Comparison of ENCODE assay signal across 12 cellular contexts in the genomic region with DNA sequence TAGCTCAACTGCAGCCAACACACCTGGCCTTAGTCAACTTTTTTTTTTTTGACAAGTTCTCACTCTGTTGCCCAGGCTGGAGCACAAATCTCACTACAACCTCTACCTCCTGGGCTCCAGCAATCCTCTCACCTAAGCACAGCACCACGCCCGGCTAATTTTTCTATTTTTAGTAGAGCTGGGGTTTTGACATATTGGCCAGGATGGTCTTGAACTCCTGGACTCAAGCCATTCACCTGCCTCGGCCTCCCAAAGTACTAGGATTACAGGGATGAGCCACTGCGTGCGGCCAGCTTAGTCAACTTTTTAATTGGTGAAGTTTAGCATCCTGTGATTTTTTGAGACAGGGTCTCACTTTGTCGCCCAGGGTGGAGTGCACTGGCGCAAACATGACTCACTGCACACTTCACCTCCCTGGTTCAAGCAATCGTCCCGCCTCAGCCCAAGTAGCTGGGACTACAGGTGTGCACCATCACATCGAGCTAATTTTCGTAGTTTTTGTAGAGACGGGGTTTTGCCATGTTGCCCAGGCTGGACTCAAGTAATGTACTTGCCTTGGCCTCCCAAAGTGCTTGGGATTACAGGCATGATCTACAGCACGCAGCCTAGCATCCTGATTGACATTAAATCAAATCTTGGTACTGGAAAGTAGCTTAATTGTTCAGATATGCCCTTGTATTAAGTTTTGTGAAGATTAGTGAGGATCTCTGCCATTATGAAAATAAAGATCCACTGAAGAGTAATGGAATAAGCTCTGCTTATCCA. TPM values are rescaled to one million over a fixed set of nuclear protein-coding genes. Genes with fewer than 3 reads are reported as not detected.
DNase-seq lines count a peak whose midpoint lies in the region; ATAC-seq and TF ChIP-seq lines count a peak whose summit lies in the region.
"Had no signal": no experiment of that assay in that cellular context is flagged by ENCODE, and none has a peak within 500 bp of the region (broad histone marks: within the 10 kb centered on the region; RNA-seq: fewer than 3 reads in every experiment).

No MANE protein-coding gene starts in this region.

- no peak overlapping the region for H3K4me3 ChIP-seq in GM23338
- H3K4me3 ChIP-seq: GM23248, SJSA1, transverse colon had no signal

- ATAC-seq in activated CD4-positive, alpha-beta T cell treated with anti-CD3 and anti-CD28 coated beads for 36 hours, result peak; percentile 23
- ATAC-seq in GM23338 (peak; percentile 60), T-helper 17 cell (peak; percentile 36), left colon (peak; percentile 24)

- DNase-seq in activated CD4-positive, alpha-beta T cell treated with anti-CD3 and anti-CD28 coated beads for 36 hours, result no peak
- DNase-seq in activated CD4-positive, alpha-beta T cell treated with anti-CD3 and anti-CD28 coated beads, Interleukin-2, amount 50 U/mL, for 4 hours, result no peak
- DNase-seq in GM23338 (ENCODE audit: low spot score) (peak; percentile 34), T-helper 17 cell (no peak), left colon (no peak), NCI-H510A treated with DMSO at 0.1 percent for 48 hours (lab: John Stamatoyannopoulos, UW) (no peak), osteocyte (ENCODE audit: extremely low spot score, unreplicated experiment) (no peak), SKM-1 treated with dmso at 0.1 percent for 144 hours (lab: John Stamatoyannopoulos, UW; ENCODE audit: unreplicated experiment) (no peak)
- DNase-seq: GM23248, transverse colon had no signal

- no peaks in the 10 kb centered on the region for H3K9me3 ChIP-seq in T-helper 17 cell (ENCODE audit: control insufficient read depth, low read length, poor library complexity, severe bottlenecking)
- H3K9me3 ChIP-seq: SJSA1, transverse colon had no signal

- no peak overlapping the region for H3K4me3 Mint-ChIP-seq in activated CD4-positive, alpha-beta T cell treated with anti-CD3 and anti-CD28 coated beads for 36 hours
- H3K4me3 Mint-ChIP-seq in GM23338 (no peak overlapping the region), T-helper 17 cell (no peak overlapping the region), osteocyte (ENCODE audit: unreplicated experiment) (no peak overlapping the region)
- H3K4me3 Mint-ChIP-seq: dendritic cell treated with granulocyte-macrophage colony-stimulating factor and Interleukin-4, amounts not matched to agents 40 ng/mL and 50 ng/mL, for 4 days had no signal

- no peak overlapping the region for H2AFZ ChIP-seq in GM23338
- H2AFZ ChIP-seq: GM23248 had no signal

- no peak overlapping the region for H3K27ac Mint-ChIP-seq in activated CD4-positive, alpha-beta T cell treated with anti-CD3 and anti-CD28 coated beads for 36 hours
- H3K27ac Mint-ChIP-seq in GM23338 (no peak overlapping the region; the same call in 1 of the 2 replicates), T-helper 17 cell (no peak overlapping the region), osteocyte (ENCODE audit: unreplicated experiment) (no peak overlapping the region)
- H3K27ac Mint-ChIP-seq: dendritic cell treated with granulocyte-macrophage colony-stimulating factor and Interleukin-4, amounts not matched to agents 40 ng/mL and 50 ng/mL, for 4 days had no signal

- peaks cover 26% of the 10 kb centered on the region for H4K20me1 ChIP-seq in GM23338 (replicated peaks; ENCODE audit: insufficient read depth)

- POLR2A ChIA-PET in activated CD4-positive, alpha-beta T cell treated with anti-CD3 and anti-CD28 coated beads for 36 hours (lab: Charles Lee), result interaction anchor here (0.6 to 1.3 kb wide), 4 partner anchors 31 to 52 kb away, joined by 3 to 5 read pairs (median 4); a partner anchor contains a TSS

- no peaks in the 10 kb centered on the region for H3K27me3 ChIP-seq in GM23338 (ENCODE audit: insufficient read depth)
- H3K27me3 ChIP-seq: SJSA1, transverse colon had no signal

- H3K36me3 Mint-ChIP-seq in activated CD4-positive, alpha-beta T cell treated with anti-CD3 and anti-CD28 coated beads for 36 hours (ENCODE audit: low read depth), result peaks cover 48% of the 10 kb centered on the region
- H3K36me3 Mint-ChIP-seq in GM23338 (ENCODE audit: low read depth) (peaks cover 43% of the 10 kb centered on the region), T-helper 17 cell (ENCODE audit: low read depth) (peaks cover 9% of the 10 kb centered on the region), osteocyte (ENCODE audit: unreplicated experiment) (peaks cover 47% of the 10 kb centered on the region)

- intact Hi-C loops in activated CD4-positive, alpha-beta T cell treated with anti-CD3 and anti-CD28 coated beads for 36 hours (cut with DNase I, micrococcal nuclease), result no loop called here
- intact Hi-C loops in left colon (cut with DNase I, micrococcal nuclease), result loop anchor here (10.0 kb wide), 1 partner anchor 47 kb away; a partner anchor contains a TSS

- peaks cover 7% of the 10 kb centered on the region for H3K4me1 ChIP-seq in GM23338 (ENCODE audit: insufficient read depth)

- no peaks in the 10 kb centered on the region for H3K9me2 ChIP-seq in GM23338 (ENCODE audit: insufficient read depth)

- TF ChIP-seq CTCF in GM23338 (conservative IDR thresholded peaks at IDR 0.05; ENCODE audit: low read depth in 2 of 2) (no peak), osteocyte (IDR thresholded peaks at IDR 0.05) (no peak)

- 0 out of 2 replicates have a peak overlapping the region, but pooled peaks have one; percentile 20 for H3K27ac ChIP-seq in GM23338 (ENCODE audit: low read depth)
- H3K27ac ChIP-seq: GM23248, SJSA1, transverse colon had no signal

- peaks cover 33% of the 10 kb centered on the region for H3K36me3 ChIP-seq in GM23338 (ENCODE audit: insufficient read depth)

- no peak overlapping the region for H3K4me2 ChIP-seq in GM23338

- peaks cover 5% of the 10 kb centered on the region for H3K27me3 Mint-ChIP-seq in activated CD4-positive, alpha-beta T cell treated with anti-CD3 and anti-CD28 coated beads for 36 hours
- peaks cover 11% of the 10 kb centered on the region for H3K27me3 Mint-ChIP-seq in GM23338 (ENCODE audit: insufficient read depth, low read depth, poor library complexity)
- H3K27me3 Mint-ChIP-seq in T-helper 17 cell, result no peaks in the 10 kb centered on the region
- no peaks in the 10 kb centered on the region for H3K27me3 Mint-ChIP-seq in osteocyte (ENCODE audit: unreplicated experiment)

- H3K4me1 Mint-ChIP-seq in activated CD4-positive, alpha-beta T cell treated with anti-CD3 and anti-CD28 coated beads for 36 hours, result peaks cover 31% of the 10 kb centered on the region
- H3K4me1 Mint-ChIP-seq in GM23338, result peaks cover 9% of the 10 kb centered on the region
- peaks cover 19% of the 10 kb centered on the region for H3K4me1 Mint-ChIP-seq in T-helper 17 cell
- H3K4me1 Mint-ChIP-seq in osteocyte (ENCODE audit: unreplicated experiment), result peaks cover 23% of the 10 kb centered on the region

- peaks cover 22% of the 10 kb centered on the region for H3K79me2 ChIP-seq in GM23338 (replicated peaks; ENCODE audit: insufficient read depth)

- H3K9me3 Mint-ChIP-seq in activated CD4-positive, alpha-beta T cell treated with anti-CD3 and anti-CD28 coated beads for 36 hours (ENCODE audit: low read depth), result no peaks in the 10 kb centered on the region
- H3K9me3 Mint-ChIP-seq in GM23338, result no peaks in the 10 kb centered on the region
- no peaks in the 10 kb centered on the region for H3K9me3 Mint-ChIP-seq in osteocyte (ENCODE audit: unreplicated experiment)
- H3K9me3 Mint-ChIP-seq: dendritic cell treated with granulocyte-macrophage colony-stimulating factor and Interleukin-4, amounts not matched to agents 40 ng/mL and 50 ng/mL, for 4 days had no signal

- CTCF ChIA-PET in activated CD4-positive, alpha-beta T cell treated with anti-CD3 and anti-CD28 coated beads for 36 hours (lab: Charles Lee), result interaction anchor here (1.0 to 3.2 kb wide), 3 partner anchors 17 to 48 kb away, joined by 3 to 8 read pairs (median 5); a partner anchor contains a TSS

- peaks cover 48% of the 10 kb centered on the region for H3F3A ChIP-seq in GM23338 (replicated peaks; ENCODE audit: low read depth)

TF ChIP-seq in GM23338, 12 proteins besides CTCF, POLR2A, EP300 and RAD21 (continues in another document):
- TF ChIP-seq NANOG (IDR thresholded peaks at IDR 0.05; ENCODE audit: borderline replicate concordance) (no peak), STAT1 (IDR thresholded peaks at IDR 0.05; ENCODE audit: unreplicated experiment) (no peak), EZH2 (IDR thresholded peaks at IDR 0.05; ENCODE audit: low read depth, unreplicated experiment) (no peak)
- TF ChIP-seq, protein P1, sequence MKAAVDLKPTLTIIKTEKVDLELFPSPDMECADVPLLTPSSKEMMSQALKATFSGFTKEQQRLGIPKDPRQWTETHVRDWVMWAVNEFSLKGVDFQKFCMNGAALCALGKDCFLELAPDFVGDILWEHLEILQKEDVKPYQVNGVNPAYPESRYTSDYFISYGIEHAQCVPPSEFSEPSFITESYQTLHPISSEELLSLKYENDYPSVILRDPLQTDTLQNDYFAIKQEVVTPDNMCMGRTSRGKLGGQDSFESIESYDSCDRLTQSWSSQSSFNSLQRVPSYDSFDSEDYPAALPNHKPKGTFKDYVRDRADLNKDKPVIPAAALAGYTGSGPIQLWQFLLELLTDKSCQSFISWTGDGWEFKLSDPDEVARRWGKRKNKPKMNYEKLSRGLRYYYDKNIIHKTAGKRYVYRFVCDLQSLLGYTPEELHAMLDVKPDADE (IDR thresholded peaks at IDR 0.05), result no peak

RNA-seq across cellular contexts. Expression of a gene that starts 8.3 kb away (rescaled TPM):
- total RNA-seq in activated CD4-positive, alpha-beta T cell treated with anti-CD3 and anti-CD28 coated beads for 36 hours, result 100 to 1,000 TPM; 308 to 345 TPM
- 243 and 250 TPM in 2 replicates for total RNA-seq in GM23338 (2014; rRNA removed; shearing (Covaris generic))
- polyA plus RNA-seq in GM23338 (2016; fragmentation: Nextera tagmentation; extraction: Ambion mirVana), result 336 and 354 TPM in 2 replicates
- total RNA-seq in T-helper 17 cell (100 to 1,000 TPM; 339 to 360 TPM), left colon (100 to 1,000 TPM in 1 of 2 donors, 10 to 100 TPM in 1; 88.4 to 109 TPM), osteocyte (263 and 279 TPM in 2 replicates)

RNA-seq across cellular contexts. Expression of a gene that starts 8.4 kb away (rescaled TPM):
- total RNA-seq in activated CD4-positive, alpha-beta T cell treated with anti-CD3 and anti-CD28 coated beads for 36 hours, result 10 to 100 TPM; 60.1 to 81.8 TPM
- total RNA-seq in GM23338 (2014; rRNA removed; shearing (Covaris generic)), result 105 and 131 TPM in 2 replicates
- polyA plus RNA-seq in GM23338 (2016; fragmentation: Nextera tagmentation; extraction: Ambion mirVana), result 137 and 146 TPM in 2 replicates
- total RNA-seq in T-helper 17 cell, result 10 to 100 TPM; 18.3 to 22.4 TPM
- total RNA-seq in left colon, result 10 to 100 TPM; 15.9 to 20.8 TPM
- total RNA-seq in osteocyte, result 36.5 and 36.7 TPM in 2 replicates

RNA-seq across cellular contexts. Expression of a gene that starts 48.2 kb away (rescaled TPM):
- 100 to 1,000 TPM; 505 to 510 TPM for total RNA-seq in activated CD4-positive, alpha-beta T cell treated with anti-CD3 and anti-CD28 coated beads for 36 hours
- total RNA-seq in GM23338 (2014; rRNA removed; shearing (Covaris generic)), result 245 and 308 TPM in 2 replicates
- 768 and 785 TPM in 2 replicates for polyA plus RNA-seq in GM23338 (2016; fragmentation: Nextera tagmentation; extraction: Ambion mirVana)
- total RNA-seq in T-helper 17 cell (100 to 1,000 TPM; 212 to 226 TPM), left colon (100 to 1,000 TPM; 108 to 151 TPM), osteocyte (189 and 197 TPM in 2 replicates)

Comparison
In these comparisons a context has a peak if more than half of its experiments do, and no peak if none do; other contexts are left out.
1. intact Hi-C loops: an anchor here in left colon (10.0 kb wide); none called in activated CD4-positive, alpha-beta T cell treated with anti-CD3 and anti-CD28 coated beads for 36 hours.